Comparison of ENCODE assay signal across 11 cellular contexts in the genomic region with DNA sequence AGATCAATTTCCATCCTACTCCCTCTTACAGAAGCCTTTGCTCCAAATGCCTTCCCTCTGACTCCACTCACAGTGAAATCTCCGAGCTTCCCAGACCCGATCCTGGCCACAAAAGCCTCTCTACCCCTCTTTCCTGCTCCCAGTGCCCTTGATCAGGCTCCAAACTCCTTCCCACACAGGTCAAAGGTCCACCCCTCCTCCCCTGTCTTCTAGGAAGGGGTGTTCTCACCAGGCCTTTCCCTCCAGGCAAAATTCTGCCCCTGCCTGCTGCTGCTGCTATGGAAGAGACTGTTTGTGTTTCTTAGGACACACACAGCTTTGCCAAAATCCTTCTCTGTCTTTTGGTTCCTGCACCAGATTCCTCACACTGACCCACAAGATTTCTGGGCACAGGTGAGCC.
DNase-seq lines count a peak whose midpoint lies in the region; ATAC-seq, FAIRE-seq and TF ChIP-seq lines count a peak whose summit lies in the region.
"Had no signal": no experiment of that assay in that cellular context is flagged by ENCODE, and none has a peak within 500 bp of the region (broad histone marks: within the 10 kb centered on the region; RNA-seq: fewer than 3 reads in every experiment).

No MANE protein-coding gene starts in this region.

- H2AFZ ChIP-seq in H1 (ENCODE audit: low read length) (peak overlapping the region; percentile 86), mesenchymal stem cell (ENCODE audit: low read depth, low read length) (no peak overlapping the region)

- H2BK120ac ChIP-seq in H1 (replicated peaks; ENCODE audit: low read depth, low read length) (no peak overlapping the region), mesenchymal stem cell (ENCODE audit: low read depth, low read length) (no peak overlapping the region)

- H3K9me3 ChIP-seq in H1 (ENCODE audit: insufficient read depth in 2 of 2, low read depth in 1 of 2, low read length in 1 of 2) (no peaks in the 10 kb centered on the region), mesenchymal stem cell (ENCODE audit: control insufficient read depth, low read length) (no peaks in the 10 kb centered on the region)

- H3K27me3 ChIP-seq in H1 (replicated peaks in 1 of 4; ENCODE audit: control insufficient read depth in 3 of 4, extremely low read depth in 1 of 4, insufficient read depth in 3 of 4, low read length in 3 of 4) (no peaks in the 10 kb centered on the region), mesenchymal stem cell (ENCODE audit: control insufficient read depth in 1 of 2, insufficient read depth in 1 of 2, low read length in 2 of 2) (peaks cover 0 to 6% of the 10 kb centered on the region in 2 experiments)

- H3K9ac ChIP-seq in H1 (replicated peaks in 1 of 4; ENCODE audit: extremely low read depth in 1 of 4, low read depth in 3 of 4, low read length in 3 of 4) (no peak overlapping the region), mesenchymal stem cell (ENCODE audit: low read length) (peak overlapping the region; percentile 57)
- H3K9ac ChIP-seq: KMS-11 had no signal

- H4K8ac ChIP-seq in H1 (ENCODE audit: extremely low read depth, insufficient read depth, low read length) (no peak overlapping the region), mesenchymal stem cell (ENCODE audit: low read length) (no peak overlapping the region)

- H2BK5ac ChIP-seq in H1 (ENCODE audit: low read depth, low read length) (no peak overlapping the region), mesenchymal stem cell (ENCODE audit: low read depth, low read length, poor library complexity, severe bottlenecking) (no peak overlapping the region)

- H2BK15ac ChIP-seq in H1 (ENCODE audit: low read length): no peak overlapping the region
- no peak overlapping the region for H2BK15ac ChIP-seq in mesenchymal stem cell (ENCODE audit: low read depth, poor library complexity, severe bottlenecking)

- H2BK20ac ChIP-seq in H1 (ENCODE audit: low read length): no peak overlapping the region

- H3K4me1 ChIP-seq in H1 (replicated peaks in 1 of 4; ENCODE audit: control insufficient read depth in 3 of 4, insufficient read depth in 4 of 4, low read length in 3 of 4) (peaks cover 0 to 2% (median 1%) of the 10 kb centered on the region in 4 experiments; a peak in 1 of 7 replicates), mesenchymal stem cell (ENCODE audit: control insufficient read depth, insufficient read depth, low read depth, low read length) (peaks cover 5% of the 10 kb centered on the region)

- H3K4ac ChIP-seq in H1 (replicated peaks; ENCODE audit: insufficient read length, low read depth, low read length) (no peak overlapping the region), mesenchymal stem cell (ENCODE audit: low read depth in 1 of 2, low read length in 2 of 2) (no peak overlapping the region)

- H3K36me3 ChIP-seq in H1 (ENCODE audit: control insufficient read depth in 2 of 4, insufficient read depth in 4 of 4, low read length in 3 of 4) (no peaks in the 10 kb centered on the region), mesenchymal stem cell (ENCODE audit: control insufficient read depth in 1 of 2, insufficient read depth in 2 of 2, low read depth in 1 of 2, low read length in 2 of 2) (no peaks in the 10 kb centered on the region)

- H4K20me1 ChIP-seq in H1 (replicated peaks in 1 of 2; ENCODE audit: control insufficient read depth in 1 of 2, insufficient read depth in 2 of 2, low read length in 2 of 2): no peaks in the 10 kb centered on the region

- no peak for TF ChIP-seq RAD21 in H1 (IDR thresholded peaks at IDR 0.05 in 1 of 2, conservative IDR thresholded peaks at IDR 0.05 in 1 of 2; ENCODE audit: low read depth in 2 of 2, low read length in 2 of 2)

- H3K4me2 ChIP-seq in H1 (ENCODE audit: insufficient read depth in 1 of 2, low read depth in 2 of 2, low read length in 2 of 2): no peak overlapping the region
- H3K4me2 ChIP-seq in mesenchymal stem cell (ENCODE audit: low read length, poor library complexity, severe bottlenecking): no peak overlapping the region
- H3K4me2 ChIP-seq: KMS-11 had no signal

- H3K23ac ChIP-seq in H1 (ENCODE audit: insufficient read length): no peak overlapping the region
- H3K23ac ChIP-seq in mesenchymal stem cell (ENCODE audit: low read length in 2 of 2): no peak overlapping the region

- no peak overlapping the region for H3K14ac ChIP-seq in H1 (ENCODE audit: insufficient read length)
- H3K14ac ChIP-seq in mesenchymal stem cell (ENCODE audit: low read length in 2 of 2): no peak overlapping the region

- H3K18ac ChIP-seq in H1 (ENCODE audit: extremely low read depth, low read length) (no peak overlapping the region), mesenchymal stem cell (ENCODE audit: low read depth in 1 of 2, low read length in 2 of 2) (no peak overlapping the region)

- no peaks in the 10 kb centered on the region for H3K79me1 ChIP-seq in H1 (ENCODE audit: low read depth, low read length)
- no peaks in the 10 kb centered on the region for H3K79me1 ChIP-seq in mesenchymal stem cell (replicated peaks; ENCODE audit: low read length, poor library complexity, severe bottlenecking)

- POLR2A ChIA-PET in H1 (lab: Charles Lee; ENCODE audit: partially characterized antibody): interaction anchor here (1.5 kb wide), 1 partner anchor 12 kb away, joined by 5 read pairs; no protein-coding TSS in a partner anchor

- H3K4me3 ChIP-seq in H1 (ENCODE audit: extremely low read depth in 1 of 4, insufficient read depth in 2 of 4, low read depth in 3 of 4, low read length in 4 of 4) (no peak overlapping the region), mesenchymal stem cell (ENCODE audit: insufficient read depth in 1 of 2, low read depth in 1 of 2, low read length in 2 of 2) (peak overlapping the region in 1 of 2 experiments; percentile 42)

- no peak for TF ChIP-seq CTCF in H1 (IDR thresholded peaks at IDR 0.05; ENCODE audit: control extremely low read depth in 1 of 3, insufficient read depth in 1 of 3, low read depth in 1 of 3, low read length in 3 of 3)

- no peak for TF ChIP-seq POLR2A in H1 (IDR thresholded peaks at IDR 0.05; ENCODE audit: control extremely low read depth in 1 of 2, low read depth in 2 of 2, low read length in 2 of 2)

- no peaks in the 10 kb centered on the region for H3K23me2 ChIP-seq in H1 (ENCODE audit: low read depth, low read length)

- no peak overlapping the region for H4K5ac ChIP-seq in H1 (ENCODE audit: insufficient read length, low read depth, low read length)

- no peak overlapping the region for H4K91ac ChIP-seq in H1 (replicated peaks; ENCODE audit: insufficient read length, low read length)
- H4K91ac ChIP-seq in mesenchymal stem cell (ENCODE audit: low read length): no peak overlapping the region

- DNase-seq in LoVo (ENCODE audit: low spot score) (peak; percentile 27), H1 (ENCODE audit: low read depth in 1 of 2, low spot score in 2 of 2) (no peak), mesenchymal stem cell (peak; percentile 32), A172 (ENCODE audit: low spot score) (no peak)
- no peak for DNase-seq in activated CD8-positive, alpha-beta memory T cell treated with anti-CD3 and anti-CD28 coated beads, Interleukin-2, amount 50 U/mL, for 4 hours
- DNase-seq: activated gamma-delta T cell had no signal

- no peak overlapping the region for H3K56ac ChIP-seq in H1 (replicated peaks; ENCODE audit: insufficient read length, low read depth, low read length)

- H3K27ac ChIP-seq in H1 (ENCODE audit: low read depth, low read length) (no peak overlapping the region), mesenchymal stem cell (ENCODE audit: low read length, poor library complexity, severe bottlenecking) (no peak overlapping the region), temporal lobe (ENCODE audit: low read depth, low read length) (peak overlapping the region; percentile 40)
- H3K27ac ChIP-seq: KMS-11 had no signal

- WGBS in H1 (ENCODE audit: extremely low coverage in 1 of 2, insufficient coverage in 1 of 2, insufficient read length in 1 of 2, insufficient replicate concordance in 2 of 2, low coverage in 1 of 2, low lambda C conversion rate in 2 of 2, missing lambda C conversion rate in 1 of 2), 2 experiments: 88% methylated on average over 2 of the region's 2 CpGs; no CpG with 5 or more reads in 1 of the 2 experiments
- 32% methylated on average over 2 of the region's 2 CpGs for WGBS in mesenchymal stem cell

- CTCF ChIA-PET in H1 (lab: Charles Lee; ENCODE audit: partially characterized antibody): interaction anchor here (0.8 to 3.7 kb wide), 4 partner anchors 17 to 44 kb away, joined by 3 to 17 read pairs (median 3); no protein-coding TSS in a partner anchor

- no peak for FAIRE-seq in H1 (lab: Jason Lieb, UNC)
- FAIRE-seq: keratinocyte had no signal

- H2AK5ac ChIP-seq in H1 (ENCODE audit: low read depth, low read length) (no peak overlapping the region), mesenchymal stem cell (ENCODE audit: low read length, severe bottlenecking) (peak overlapping the region; percentile 59)

- ATAC-seq in HG02571 (IDR thresholded peaks at IDR 0.05; ENCODE audit: unreplicated experiment): no peak
- no peak for ATAC-seq in GM18858 (IDR thresholded peaks at IDR 0.05; ENCODE audit: unreplicated experiment)

- no peaks in the 10 kb centered on the region for H3K79me2 ChIP-seq in H1 (ENCODE audit: control insufficient read depth in 1 of 2, insufficient read depth in 2 of 2, low read length in 2 of 2)

- H2BK12ac ChIP-seq in H1 (ENCODE audit: low read depth, low read length) (no peak overlapping the region), mesenchymal stem cell (ENCODE audit: low read length in 2 of 2) (no peak overlapping the region)

- no peak for TF ChIP-seq EP300 in H1 (IDR thresholded peaks at IDR 0.05; ENCODE audit: borderline replicate concordance in 1 of 2, low read depth in 2 of 2, low read length in 2 of 2)

TF ChIP-seq in H1, 55 proteins besides CTCF, POLR2A, EP300 and RAD21:
- no peak for TF ChIP-seq SP4 (IDR thresholded peaks at IDR 0.05; ENCODE audit: low read length)

Comparison
In these comparisons a context has a peak if more than half of its experiments do, and no peak if none do; other contexts are left out.
1. DNase-seq: peak in LoVo (single experiment) and mesenchymal stem cell (single experiment); none in H1 (0 of 2), A172 (single experiment) and activated CD8-positive, alpha-beta memory T cell treated with anti-CD3 and anti-CD28 coated beads, Interleukin-2, amount 50 U/mL, for 4 hours (single experiment).